ENCODE assay signal across 8 cellular contexts in the genomic region with DNA sequence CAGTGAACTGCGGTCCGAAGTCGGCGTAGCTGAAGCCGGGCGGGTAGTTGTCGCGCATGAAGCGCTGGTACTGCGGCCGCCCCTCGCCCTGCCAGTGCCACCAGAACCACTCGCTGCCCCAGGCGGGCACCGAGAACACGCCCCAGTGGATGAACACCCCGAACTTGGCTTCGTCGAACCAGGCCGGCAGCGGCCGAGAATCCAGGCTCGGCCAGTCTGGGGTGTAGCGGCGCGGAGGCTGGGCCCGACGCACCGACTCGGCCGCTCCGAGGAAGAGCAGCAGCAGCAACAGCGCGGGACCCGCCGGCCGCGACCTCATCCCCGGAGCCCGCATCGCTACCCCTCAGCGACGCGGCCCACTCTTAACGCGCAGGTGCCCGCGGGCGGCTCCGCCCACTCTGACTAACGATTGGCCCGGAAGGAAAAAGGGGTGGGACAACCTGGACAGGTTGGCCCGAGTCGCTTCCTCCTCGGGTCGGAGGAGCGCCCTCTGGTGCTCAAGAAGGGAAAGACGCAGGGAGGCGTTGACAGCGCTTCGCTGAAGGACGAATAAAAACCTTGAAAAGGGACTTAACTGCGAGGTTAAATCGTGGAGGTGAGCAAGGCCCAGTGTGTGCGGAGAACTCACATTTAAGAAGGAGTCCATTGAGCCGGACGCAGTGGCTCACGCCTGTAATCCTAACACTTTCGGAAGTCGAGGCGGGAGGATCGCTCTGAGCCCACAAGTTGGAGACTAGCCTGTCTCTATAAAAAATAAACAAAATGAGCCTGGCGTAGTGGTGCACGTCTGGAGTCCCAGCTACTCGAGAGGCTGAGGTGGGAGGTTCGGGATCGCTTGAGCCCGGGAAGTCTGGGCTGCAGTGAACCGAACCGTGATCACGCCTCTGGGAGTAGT. TPM values are rescaled to one million over a fixed set of nuclear protein-coding genes. Genes with fewer than 3 reads are reported as not detected.
DNase-seq lines count a peak whose midpoint lies in the region; FAIRE-seq and TF ChIP-seq lines count a peak whose summit lies in the region.

FUCA1 (minus strand) TSS at position 338 of the 895 bp plus-strand sequence; CDS start at position 334, 4 bp downstream.

- no peak within 1 kb of the TSS for H3K27ac ChIP-seq in neuronal stem cell (replicated peaks; ENCODE audit: low read length)

- H2BK12ac ChIP-seq in neuronal stem cell (ENCODE audit: low read length) = no peak within 1 kb of the TSS

- peak within 1 kb of the TSS; percentile 80 for H3K4me3 ChIP-seq in H7 (ENCODE audit: insufficient read depth, low read depth, low read length)
- H3K4me3 ChIP-seq in neuronal stem cell (ENCODE audit: low read length in 2 of 2) = peak within 1 kb of the TSS; percentile 80 to 86

- no peak within 1 kb of the TSS for H2AK5ac ChIP-seq in neuronal stem cell (ENCODE audit: low read depth, low read length)

- no peaks in the 10 kb centered on the region for H3K79me1 ChIP-seq in neuronal stem cell (ENCODE audit: low read depth, low read length)

- peaks cover 27% of the 10 kb centered on the region for H3K27me3 ChIP-seq in H7 (ENCODE audit: control insufficient read depth, insufficient read depth, low read length)
- peaks cover 0 to 30% (median 24%) of the 10 kb centered on the region in 3 experiments for H3K27me3 ChIP-seq in neuronal stem cell (ENCODE audit: control insufficient read depth in 3 of 3, insufficient read depth in 3 of 3, low read depth in 1 of 3, low read length in 3 of 3)

- peak within 1 kb of the TSS; percentile 99 for H2AFZ ChIP-seq in neuronal stem cell (ENCODE audit: low read length)

- peaks cover 2 to 3% of the 10 kb centered on the region in 2 donors for H3K4me1 ChIP-seq in neuronal stem cell (ENCODE audit: control insufficient read depth in 2 of 2, insufficient read depth in 1 of 2, low read depth in 1 of 2, low read length in 2 of 2)

- H3K18ac ChIP-seq in neuronal stem cell (ENCODE audit: low read length) = peak within 1 kb of the TSS; percentile 82

- H3K14ac ChIP-seq in neuronal stem cell (ENCODE audit: low read length) = no peak within 1 kb of the TSS

- H3K23ac ChIP-seq in neuronal stem cell (ENCODE audit: low read depth, low read length, poor library complexity) = peak within 1 kb of the TSS; percentile 76

- H3K9me3 ChIP-seq in neuronal stem cell (replicated peaks in 1 of 2; ENCODE audit: control insufficient read depth in 2 of 2, insufficient read depth in 1 of 2, low read depth in 1 of 2, low read length in 2 of 2) = no peaks in the 10 kb centered on the region

- no peak within 1 kb of the TSS for H3K4ac ChIP-seq in neuronal stem cell (ENCODE audit: low read length)

- no peak within 1 kb of the TSS for H4K91ac ChIP-seq in neuronal stem cell (ENCODE audit: low read depth, low read length, poor library complexity)

- H3K36me3 ChIP-seq in H7 (replicated peaks; ENCODE audit: control insufficient read depth, insufficient read depth, low read length) = no peaks in the 10 kb centered on the region
- H3K36me3 ChIP-seq in neuronal stem cell (replicated peaks in 1 of 2; ENCODE audit: control insufficient read depth in 2 of 2, insufficient read depth in 2 of 2, low read length in 2 of 2) = no peaks in the 10 kb centered on the region

- H2BK5ac ChIP-seq in neuronal stem cell (ENCODE audit: low read length) = no peak within 1 kb of the TSS

- DNase-seq in H7 (peak; percentile 98), M059J (ENCODE audit: low read depth) (peak; percentile 91), SIG-M5 (lab: John Stamatoyannopoulos, UW) (peak; percentile 34), frontal cortex (ENCODE audit: low spot score in 2 of 2) (peak; percentile 97 to 98), neuronal stem cell (ENCODE audit: low spot score) (peak; percentile 92)
- peak; percentile 77 to 95 (median 86) for DNase-seq in activated naive CD4-positive, alpha-beta T cell (lab: John Stamatoyannopoulos, UW)

- no peak within 1 kb of the TSS for H2BK15ac ChIP-seq in neuronal stem cell (ENCODE audit: low read length)

- H3K4me2 ChIP-seq in neuronal stem cell (ENCODE audit: insufficient read depth, low read length, poor library complexity, severe bottlenecking) = peak within 1 kb of the TSS; percentile 98

- FAIRE-seq in G401.6 (lab: Jason Lieb, UNC) (peak; percentile 98), frontal cortex (lab: Jason Lieb, UNC) (no peak)

- TF ChIP-seq CTCF in subcutaneous adipose tissue (IDR thresholded peaks at IDR 0.05; ENCODE audit: low read depth) = no peak

- H3K9ac ChIP-seq in neuronal stem cell (ENCODE audit: low read depth, low read length, poor library complexity) = peak within 1 kb of the TSS; percentile 81

- WGBS in neuronal stem cell (ENCODE audit: extremely low coverage in 2 of 2, insufficient read length in 2 of 2, insufficient replicate concordance in 1 of 2), 2 donors = no CpG with 5 or more reads among the region's 81 CpGs

- no peak within 1 kb of the TSS for H2BK120ac ChIP-seq in neuronal stem cell (ENCODE audit: low read depth, low read length)

- H4K8ac ChIP-seq in neuronal stem cell (ENCODE audit: low read depth, low read length) = no peak within 1 kb of the TSS

RNA-seq across cellular contexts. Expression of gene FUCA1, which starts in this region (rescaled TPM):
- total RNA-seq in H7 (2014; rRNA removed; shearing (Covaris generic)) = 8.2 and 10.8 TPM in 2 replicates
- 65.9 and 67.4 TPM in 2 replicates for total RNA-seq in M059J (2014; rRNA removed; shearing (Covaris generic))
- total RNA-seq in frontal cortex (21.6 TPM), subcutaneous adipose tissue (100 to 1,000 TPM in 1 of 4 donors, 10 to 100 TPM in 3; 30.0 to 121 (median 38.6) TPM)
- 3.8 TPM for polyA plus RNA-seq in neuronal stem cell (2013, experiment 1 of 2)
- 3.5 TPM for polyA plus RNA-seq in neuronal stem cell (2013, experiment 2 of 2)

Comparison
In these comparisons a context has a peak if more than half of its experiments do, and no peak if none do; other contexts are left out.
1. DNase-seq: peak in every context shown above with its lines; median percentile 98 in H7; 98 in frontal cortex; 92 in neuronal stem cell; 91 in M059J; 86 in activated naive CD4-positive, alpha-beta T cell; 34 in SIG-M5.